ENCODE assay signal across 1 cellular context in the genomic region with DNA sequence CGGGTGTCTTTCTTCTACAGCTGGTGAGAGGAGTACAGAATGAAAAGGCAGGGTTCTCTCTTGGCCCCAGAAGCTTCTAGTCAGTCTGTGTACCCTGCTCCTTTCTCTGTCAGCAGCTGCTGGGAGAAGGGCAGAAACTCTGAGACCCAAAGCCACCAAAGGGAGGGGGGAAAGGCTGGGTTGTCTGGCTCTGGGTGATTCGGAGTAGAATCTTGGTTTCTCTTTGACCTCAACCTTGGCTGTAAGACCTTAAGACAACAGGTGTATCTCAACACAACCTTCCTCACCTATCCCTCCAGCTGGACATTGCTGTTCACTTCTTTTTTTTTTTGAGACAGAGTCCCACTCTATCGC.
TF ChIP-seq lines count a peak whose summit lies in the region.

No MANE protein-coding gene starts in this region.

TF ChIP-seq in liver, 16 proteins besides CTCF, POLR2A, EP300 and RAD21 (continued from another document):
- TF ChIP-seq, protein P1, sequence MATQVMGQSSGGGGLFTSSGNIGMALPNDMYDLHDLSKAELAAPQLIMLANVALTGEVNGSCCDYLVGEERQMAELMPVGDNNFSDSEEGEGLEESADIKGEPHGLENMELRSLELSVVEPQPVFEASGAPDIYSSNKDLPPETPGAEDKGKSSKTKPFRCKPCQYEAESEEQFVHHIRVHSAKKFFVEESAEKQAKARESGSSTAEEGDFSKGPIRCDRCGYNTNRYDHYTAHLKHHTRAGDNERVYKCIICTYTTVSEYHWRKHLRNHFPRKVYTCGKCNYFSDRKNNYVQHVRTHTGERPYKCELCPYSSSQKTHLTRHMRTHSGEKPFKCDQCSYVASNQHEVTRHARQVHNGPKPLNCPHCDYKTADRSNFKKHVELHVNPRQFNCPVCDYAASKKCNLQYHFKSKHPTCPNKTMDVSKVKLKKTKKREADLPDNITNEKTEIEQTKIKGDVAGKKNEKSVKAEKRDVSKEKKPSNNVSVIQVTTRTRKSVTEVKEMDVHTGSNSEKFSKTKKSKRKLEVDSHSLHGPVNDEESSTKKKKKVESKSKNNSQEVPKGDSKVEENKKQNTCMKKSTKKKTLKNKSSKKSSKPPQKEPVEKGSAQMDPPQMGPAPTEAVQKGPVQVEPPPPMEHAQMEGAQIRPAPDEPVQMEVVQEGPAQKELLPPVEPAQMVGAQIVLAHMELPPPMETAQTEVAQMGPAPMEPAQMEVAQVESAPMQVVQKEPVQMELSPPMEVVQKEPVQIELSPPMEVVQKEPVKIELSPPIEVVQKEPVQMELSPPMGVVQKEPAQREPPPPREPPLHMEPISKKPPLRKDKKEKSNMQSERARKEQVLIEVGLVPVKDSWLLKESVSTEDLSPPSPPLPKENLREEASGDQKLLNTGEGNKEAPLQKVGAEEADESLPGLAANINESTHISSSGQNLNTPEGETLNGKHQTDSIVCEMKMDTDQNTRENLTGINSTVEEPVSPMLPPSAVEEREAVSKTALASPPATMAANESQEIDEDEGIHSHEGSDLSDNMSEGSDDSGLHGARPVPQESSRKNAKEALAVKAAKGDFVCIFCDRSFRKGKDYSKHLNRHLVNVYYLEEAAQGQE (IDR thresholded peaks at IDR 0.05), result no peak
- no peak for TF ChIP-seq TAF1 (conservative IDR thresholded peaks at IDR 0.05)
- no peak for TF ChIP-seq HNF4A (conservative IDR thresholded peaks at IDR 0.05)
- TF ChIP-seq YY1 (IDR thresholded peaks at IDR 0.05), result no peak
